14 cellular contexts compared by ENCODE assay signal in genomic region chr21:45867671-45868081, GRCh38.
DNase-seq lines count a peak whose midpoint lies in the region; ATAC-seq lines count a peak whose summit lies in the region.
"Had no signal": no experiment of that assay in that cellular context is flagged by ENCODE, and none has a peak within 500 bp of the region (broad histone marks: within the 10 kb centered on the region; RNA-seq: fewer than 3 reads in every experiment).

No MANE protein-coding gene starts in this region.

- no peak overlapping the region for H3K4ac ChIP-seq in neuronal stem cell (ENCODE audit: low read length)

- H3K27me3 ChIP-seq in neuronal stem cell (ENCODE audit: control insufficient read depth in 3 of 3, insufficient read depth in 3 of 3, low read depth in 1 of 3, low read length in 3 of 3), result peaks cover 0 to 15% (median 0%) of the 10 kb centered on the region in 3 experiments

- no peak overlapping the region for H3K9ac ChIP-seq in neuronal stem cell (ENCODE audit: low read depth, low read length, poor library complexity)

- peak overlapping the region; percentile 52 for H3K18ac ChIP-seq in neuronal stem cell (ENCODE audit: low read length)

- DNase-seq in left cardiac atrium, result peak; percentile 10
- DNase-seq in Right ventricle myocardium superior, result no peak
- DNase-seq in left lobe of liver (ENCODE audit: low spot score), result peak; percentile 29
- DNase-seq in neuronal stem cell (ENCODE audit: low spot score), result no peak
- DNase-seq in ureter (ENCODE audit: low spot score), result no peak
- DNase-seq in NCI-H446 (lab: John Stamatoyannopoulos, UW), result no peak
- no peak for DNase-seq in AG08396 (ENCODE audit: low spot score)
- DNase-seq: CD4-positive, CD25-positive, alpha-beta regulatory T cell; Kasumi-1; NCI-H1694; NCI-H2081; NCI-H2171 treated with DMSO at 0.1 percent for 48 hours; SHP77 treated with DMSO at 0.1 percent for 48 hours had no signal

- H3K4me3 ChIP-seq in neuronal stem cell (ENCODE audit: low read length in 2 of 2), result no peak overlapping the region
- H3K4me3 ChIP-seq: SK-N-MC had no signal

- H3K79me1 ChIP-seq in neuronal stem cell (ENCODE audit: low read depth, low read length), result no peaks in the 10 kb centered on the region

- peak overlapping the region; percentile 39 for H3K14ac ChIP-seq in neuronal stem cell (ENCODE audit: low read length)

- H2BK15ac ChIP-seq in neuronal stem cell (ENCODE audit: low read length), result no peak overlapping the region

- no peak overlapping the region for H2BK12ac ChIP-seq in neuronal stem cell (ENCODE audit: low read length)

- H2AFZ ChIP-seq in neuronal stem cell (ENCODE audit: low read length), result no peak overlapping the region

- H4K8ac ChIP-seq in neuronal stem cell (ENCODE audit: low read depth, low read length), result no peak overlapping the region

- intact Hi-C loops in left cardiac atrium (cut with DNase I), result no loop called here
- intact Hi-C loops in Right ventricle myocardium superior (cut with DNase I), result no loop called here

- peak overlapping the region; percentile 25 for H3K23ac ChIP-seq in neuronal stem cell (ENCODE audit: low read depth, low read length, poor library complexity)

- H4K91ac ChIP-seq in neuronal stem cell (ENCODE audit: low read depth, low read length, poor library complexity), result no peak overlapping the region

- H3K9me3 ChIP-seq in neuronal stem cell (replicated peaks in 1 of 2; ENCODE audit: control insufficient read depth in 2 of 2, insufficient read depth in 1 of 2, low read depth in 1 of 2, low read length in 2 of 2), result no peaks in the 10 kb centered on the region

- WGBS in neuronal stem cell (ENCODE audit: extremely low coverage in 2 of 2, insufficient read length in 2 of 2, insufficient replicate concordance in 1 of 2), 2 donors, result no CpG with 5 or more reads among the region's 22 CpGs

- no peak overlapping the region for H3K4me2 ChIP-seq in neuronal stem cell (ENCODE audit: insufficient read depth, low read length, poor library complexity, severe bottlenecking)

- H2BK5ac ChIP-seq in neuronal stem cell (ENCODE audit: low read length), result no peak overlapping the region

- peak overlapping the region; percentile 89 for H2AK5ac ChIP-seq in neuronal stem cell (ENCODE audit: low read depth, low read length)

- H3K36me3 ChIP-seq in neuronal stem cell (replicated peaks in 1 of 2; ENCODE audit: control insufficient read depth in 2 of 2, insufficient read depth in 2 of 2, low read length in 2 of 2), result no peaks in the 10 kb centered on the region

- no peak overlapping the region for H2BK120ac ChIP-seq in neuronal stem cell (ENCODE audit: low read depth, low read length)

- ATAC-seq in left cardiac atrium (no peak), Right ventricle myocardium superior (ENCODE audit: poor library complexity) (no peak), left lobe of liver (no peak)

- peaks cover 0 to 5% of the 10 kb centered on the region in 2 donors for H3K4me1 ChIP-seq in neuronal stem cell (ENCODE audit: control insufficient read depth in 2 of 2, insufficient read depth in 1 of 2, low read depth in 1 of 2, low read length in 2 of 2)

- no peak overlapping the region for H3K27ac ChIP-seq in neuronal stem cell (replicated peaks; ENCODE audit: low read length)
- H3K27ac ChIP-seq: SK-N-MC had no signal

Comparison
In these comparisons a context has a peak if more than half of its experiments do, and no peak if none do; other contexts are left out.
1. DNase-seq: peak in left cardiac atrium (single experiment) and left lobe of liver (single experiment); none in Right ventricle myocardium superior (single experiment), neuronal stem cell (single experiment), ureter (single experiment), NCI-H446 (0 of 2) and AG08396 (single experiment).